In the genomic region with DNA sequence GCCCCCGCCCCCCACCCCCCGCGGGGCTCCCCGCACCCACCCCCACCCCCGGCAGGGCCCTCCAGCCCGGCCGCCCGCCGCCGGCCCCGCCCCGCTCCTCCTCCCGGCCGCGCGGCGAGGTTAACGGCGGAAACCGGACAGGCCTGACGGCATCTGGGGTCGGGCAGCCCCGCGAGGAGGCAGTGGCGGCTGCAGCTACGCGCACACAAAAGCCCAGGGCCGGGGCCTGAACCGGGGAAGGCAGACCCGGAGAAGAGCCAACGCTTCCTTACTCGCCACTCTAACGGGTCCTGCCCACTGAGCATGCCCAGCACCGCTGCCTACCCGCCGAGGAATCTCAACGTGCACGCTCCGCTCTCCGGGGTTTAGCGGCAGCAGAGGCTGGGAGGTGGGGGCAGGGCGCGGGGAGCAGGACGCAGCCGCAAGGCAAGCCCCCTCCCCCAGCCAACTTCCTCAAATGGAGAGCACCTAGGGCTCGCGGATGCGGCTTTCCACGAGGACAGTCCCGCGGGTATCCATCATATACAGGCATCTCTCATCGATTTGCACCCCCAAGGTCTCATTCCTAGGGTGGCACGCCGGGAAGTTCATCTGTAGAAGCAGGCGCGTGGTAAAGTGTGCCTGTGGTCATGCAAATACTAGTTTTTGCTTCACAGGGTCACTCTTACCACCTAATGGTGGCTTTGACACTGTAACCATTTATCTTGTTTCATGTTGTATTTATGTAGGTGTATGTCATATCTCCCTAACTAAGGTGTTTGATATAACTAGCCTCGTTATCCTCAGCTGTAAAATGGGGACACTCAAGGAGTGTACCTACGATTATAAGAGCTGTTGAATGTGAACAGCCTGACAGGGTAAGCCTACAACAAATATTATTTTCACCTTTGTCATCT, we compare ENCODE assay signal across 8 cellular contexts. TPM values are rescaled to one million over a fixed set of nuclear protein-coding genes. Genes with fewer than 3 reads are reported as not detected.
DNase-seq lines count a peak whose midpoint lies in the region; ATAC-seq and TF ChIP-seq lines count a peak whose summit lies in the region.

A gene (minus strand): TSS at position 339 of the 896 bp plus-strand sequence. CDS start 761 bp downstream, outside the sequence.

- H3K36me3 ChIP-seq in lung (ENCODE audit: control insufficient read depth in 2 of 2, insufficient read depth in 2 of 2, low read length in 2 of 2): no peaks in the 10 kb centered on the region

- no peaks in the 10 kb centered on the region for H3K9me3 ChIP-seq in lung (ENCODE audit: control insufficient read depth in 2 of 2, insufficient read depth in 1 of 2, low read length in 1 of 2)

- peaks cover 3 to 11% of the 10 kb centered on the region in 2 donors for H3K4me1 ChIP-seq in lung (ENCODE audit: control insufficient read depth in 2 of 2, insufficient read depth in 2 of 2, low read length in 2 of 2)

- WGBS in lung, 2 donors: 1% methylated on average over 26 to 58 of the region's 58 CpGs

- TF ChIP-seq CTCF in GM20000 (IDR thresholded peaks at IDR 0.05; ENCODE audit: extremely low read depth, missing control alignments): no peak
- TF ChIP-seq CTCF in lung (IDR thresholded peaks at IDR 0.05; ENCODE audit: control extremely low read depth, extremely low read depth): no peak

- H3K27me3 ChIP-seq in lung (ENCODE audit: control insufficient read depth, insufficient read depth): no peaks in the 10 kb centered on the region

- DNase-seq in COLO829 (ENCODE audit: low spot score): peak; percentile 95
- DNase-seq in GM20000 (ENCODE audit: low spot score): peak; percentile 94
- peak; percentile 68 for DNase-seq in HS-5 (ENCODE audit: low read depth)
- DNase-seq in NK-92 (lab: John Stamatoyannopoulos, UW; ENCODE audit: unreplicated experiment): peak; percentile 36
- DNase-seq in activated CD8-positive, alpha-beta memory T cell treated with anti-CD3 and anti-CD28 coated beads for 1 hour (ENCODE audit: extremely low read depth in 1 of 2, low read depth in 1 of 2): peak; percentile 66 to 77
- peak; percentile 83 for DNase-seq in effector CD4-positive, alpha-beta T cell
- peak; percentile 95 for DNase-seq in lung (ENCODE audit: low spot score)
- peak; percentile 87 to 93 (median 89) for DNase-seq in stimulated activated CD4-positive, alpha-beta T cell treated with anti-CD3 and anti-CD28 coated beads, TNF-alpha, amount 100 ng/mL, for 24 hours (ENCODE audit: low read depth in 3 of 3)

- H3K4me3 ChIP-seq in lung: peak within 1 kb of the TSS; percentile 75

- peak within 1 kb of the TSS; percentile 92 to 98 for H3K27ac ChIP-seq in lung (ENCODE audit: low read depth in 1 of 2, low read length in 1 of 2)

- peak; percentile 87 for ATAC-seq in lung (ENCODE audit: insufficient read depth, low FRiP score)

RNA-seq across cellular contexts. Expression of the gene that starts here (rescaled TPM):
- total RNA-seq in lung: 10 to 100 TPM; 30.7 to 33.4 TPM
- polyA plus RNA-seq in lung: 10 to 100 TPM; 31.0 to 38.5 TPM

Comparison
In these comparisons a context has a peak if more than half of its experiments do, and no peak if none do; other contexts are left out.
1. Peak in every context shown above with its lines: DNase-seq, ATAC-seq, H3K4me3 ChIP-seq and H3K27ac ChIP-seq.
2. DNase-seq: peak in every context shown above with its lines; median percentile 95 in COLO829; 95 in lung; 94 in GM20000; 89 in stimulated activated CD4-positive, alpha-beta T cell treated with anti-CD3 and anti-CD28 coated beads, TNF-alpha, amount 100 ng/mL, for 24 hours; 83 in effector CD4-positive, alpha-beta T cell; 72 in activated CD8-positive, alpha-beta memory T cell treated with anti-CD3 and anti-CD28 coated beads for 1 hour; 68 in HS-5; 36 in NK-92.